Comparison of ENCODE assay signal across 8 cellular contexts in genomic region chr15:78507831-78508160, GRCh38. TPM values are rescaled to one million over a fixed set of nuclear protein-coding genes. Genes with fewer than 3 reads are reported as not detected.
DNase-seq lines count a peak whose midpoint lies in the region; ATAC-seq, FAIRE-seq and TF ChIP-seq lines count a peak whose summit lies in the region.

No MANE protein-coding gene starts in this region.

- H3K27me3 ChIP-seq in GM12878 (replicated peaks in 1 of 2; ENCODE audit: control insufficient read depth in 2 of 2, insufficient read depth in 2 of 2, low read length in 1 of 2) (no peaks in the 10 kb centered on the region), left lung (peaks cover 0 to 32% of the 10 kb centered on the region in 2 donors), thyroid gland (no peaks in the 10 kb centered on the region)

- DNase-seq in activated CD8-positive, alpha-beta memory T cell treated with anti-CD3 and anti-CD28 coated beads, Interleukin-2, amount 10 ng/mL, durations not matched to agents 7 days and 5 days, result no peak
- no peak for DNase-seq in activated CD8-positive, alpha-beta memory T cell treated with anti-CD3 and anti-CD28 coated beads, Interleukin-2, amount 50 U/mL, for 48 hours
- DNase-seq in GM12878 (ENCODE audit: low read depth, low spot score), result no peak
- DNase-seq in left lung, result no peak
- no peak for DNase-seq in thyroid gland
- no peak for DNase-seq in NCI-H446 treated with DMSO at 0.1 percent for 48 hours (lab: John Stamatoyannopoulos, UW)
- no peak for DNase-seq in NCI-H524 treated with DMSO at 0.1 percent for 48 hours (lab: John Stamatoyannopoulos, UW)

- peak overlapping the region; percentile 75 for H3K4me3 Mint-ChIP-seq in activated CD8-positive, alpha-beta memory T cell treated with anti-CD3 and anti-CD28 coated beads, Interleukin-2, amount 10 ng/mL, durations not matched to agents 7 days and 5 days

- no peaks in the 10 kb centered on the region for H3K79me2 ChIP-seq in GM12878 (ENCODE audit: control insufficient read depth, insufficient read depth, low read length)

- H3K9me3 ChIP-seq in GM12878 (replicated peaks; ENCODE audit: control insufficient read depth, insufficient read depth, low read length) (no peaks in the 10 kb centered on the region), left lung (no peaks in the 10 kb centered on the region), thyroid gland (no peaks in the 10 kb centered on the region)

- no peaks in the 10 kb centered on the region for H3K9me3 Mint-ChIP-seq in activated CD8-positive, alpha-beta memory T cell treated with anti-CD3 and anti-CD28 coated beads, Interleukin-2, amount 10 ng/mL, durations not matched to agents 7 days and 5 days (ENCODE audit: low read depth)

- peaks cover 22% of the 10 kb centered on the region for H3K4me1 Mint-ChIP-seq in activated CD8-positive, alpha-beta memory T cell treated with anti-CD3 and anti-CD28 coated beads, Interleukin-2, amount 10 ng/mL, durations not matched to agents 7 days and 5 days

- FAIRE-seq in GM12878 (lab: Jason Lieb, UNC), result no peak

- no peak for TF ChIP-seq RAD21 in GM12878 (IDR thresholded peaks at IDR 0.05; ENCODE audit: insufficient read depth, low read depth, low read length)

- BruUV-seq in GM12878 (replicated peaks; lab: Mats Ljungman, UMichigan), result no TSS peak

- H3K4me1 ChIP-seq in GM12878 (ENCODE audit: control insufficient read depth, insufficient read depth, low read length), result no peaks in the 10 kb centered on the region
- H3K4me1 ChIP-seq in left lung, result peaks cover 0 to 13% of the 10 kb centered on the region in 2 donors
- H3K4me1 ChIP-seq in thyroid gland, result peaks cover 6 to 11% of the 10 kb centered on the region in 2 donors

- H3K27me3 Mint-ChIP-seq in activated CD8-positive, alpha-beta memory T cell treated with anti-CD3 and anti-CD28 coated beads, Interleukin-2, amount 10 ng/mL, durations not matched to agents 7 days and 5 days, result peaks cover 6% of the 10 kb centered on the region

- peak; percentile 29 for ATAC-seq in activated CD8-positive, alpha-beta memory T cell treated with anti-CD3 and anti-CD28 coated beads, Interleukin-2, amount 10 ng/mL, durations not matched to agents 7 days and 5 days
- ATAC-seq in HG03521 (IDR thresholded peaks at IDR 0.05; ENCODE audit: unreplicated experiment), result peak; percentile 15
- ATAC-seq in GM12878, result peak; percentile 62
- peak; percentile 50 for ATAC-seq in left lung

- no peaks in the 10 kb centered on the region for H4K20me1 ChIP-seq in GM12878 (ENCODE audit: control insufficient read depth, insufficient read depth)

- in situ Hi-C loops in GM12878 (cut with MboI), result no loop called here

- H3K9ac ChIP-seq in GM12878 (ENCODE audit: control insufficient read depth, insufficient read depth, low read length), result peak overlapping the region; percentile 50

- H2AFZ ChIP-seq in GM12878 (ENCODE audit: control insufficient read depth, low read depth, low read length), result peak overlapping the region; percentile 48

- H3K27ac ChIP-seq in GM12878 (ENCODE audit: control insufficient read depth, insufficient read depth) (no peak overlapping the region), left lung (peak overlapping the region; percentile 14 to 16), thyroid gland (peak overlapping the region in 2 of 3 donors; percentile 46 to 50)

- no peak overlapping the region for H3K27ac Mint-ChIP-seq in activated CD8-positive, alpha-beta memory T cell treated with anti-CD3 and anti-CD28 coated beads, Interleukin-2, amount 10 ng/mL, durations not matched to agents 7 days and 5 days

- intact Hi-C loops in GM12878 (cut with micrococcal nuclease; ENCODE audit: unreplicated experiment) (no loop called here), left lung (cut with DNase I) (no loop called here), thyroid gland (cut with DNase I) (no loop called here)

- TF ChIP-seq POLR2A in GM12878 (IDR thresholded peaks at IDR 0.05; ENCODE audit: low read depth, low read length), result no peak
- TF ChIP-seq POLR2A in thyroid gland (IDR thresholded peaks at IDR 0.05), result no peak

- peak overlapping the region; percentile 98 for H3K4me2 ChIP-seq in GM12878 (ENCODE audit: control insufficient read depth, insufficient read depth)

- WGBS in GM12878 (ENCODE audit: insufficient coverage, insufficient replicate concordance, low lambda C conversion rate, missing lambda C conversion rate), result 11% methylated on average over 13 of the region's 13 CpGs
- WGBS in thyroid gland, 2 donors, result 0 to 2% methylated on average over 4 to 11 of the region's 13 CpGs

- TF ChIP-seq CTCF in GM12878 (IDR thresholded peaks at IDR 0.05 in 2 of 3, conservative IDR thresholded peaks at IDR 0.05 in 1 of 3; ENCODE audit: control insufficient read depth in 2 of 3, extremely low read depth in 1 of 3, insufficient read depth in 1 of 3, low read depth in 3 of 3, low read length in 3 of 3) (no peak), left lung (IDR thresholded peaks at IDR 0.05) (no peak), thyroid gland (IDR thresholded peaks at IDR 0.05) (no peak)

- H3K36me3 ChIP-seq in GM12878 (ENCODE audit: control insufficient read depth in 2 of 2, insufficient read depth in 2 of 2, low read length in 1 of 2) (no peaks in the 10 kb centered on the region), left lung (no peaks in the 10 kb centered on the region), thyroid gland (no peaks in the 10 kb centered on the region)

- peak overlapping the region; percentile 75 for H3K4me3 ChIP-seq in GM12878
- peak overlapping the region; percentile 63 to 79 for H3K4me3 ChIP-seq in left lung
- H3K4me3 ChIP-seq in thyroid gland (replicated peaks in 1 of 3), result peak overlapping the region; percentile 37 to 75 (median 61)

- CTCF ChIA-PET in activated CD8-positive, alpha-beta memory T cell treated with anti-CD3 and anti-CD28 coated beads, Interleukin-2, amount 10 ng/mL, durations not matched to agents 7 days and 5 days (lab: Charles Lee), result interaction anchor here (1.0 to 1.9 kb wide), 3 partner anchors 42 to 85 kb away, joined by 3 to 6 read pairs (median 5); partner anchors contain the start of gene IREB2
- CTCF ChIA-PET in GM12878 (lab: Yijun Ruan, JAX), result interaction anchor here (1.6 kb wide), 1 partner anchor 200 kb away, joined by 4 read pairs; no protein-coding TSS in a partner anchor

- no peak for TF ChIP-seq EP300 in GM12878 (IDR thresholded peaks at IDR 0.05; ENCODE audit: borderline replicate concordance in 1 of 2, control insufficient read depth in 1 of 2, low read depth in 2 of 2, low read length in 2 of 2)

- RAD21 ChIA-PET in GM12878 (lab: Charles Lee; ENCODE audit: unreplicated experiment), result no interaction called here

- SMC1A ChIA-PET in GM12878 (lab: Charles Lee; ENCODE audit: uncharacterized antibody, unreplicated experiment), result no interaction called here

- POLR2A ChIA-PET in GM12878 (lab: Charles Lee), result no interaction called here

- H3K36me3 Mint-ChIP-seq in activated CD8-positive, alpha-beta memory T cell treated with anti-CD3 and anti-CD28 coated beads, Interleukin-2, amount 10 ng/mL, durations not matched to agents 7 days and 5 days, result peaks cover 1% of the 10 kb centered on the region

RNA-seq across cellular contexts. Expression of gene HYKK, which starts 0.4 kb away (rescaled TPM):
- 1 to 10 TPM; 1.7 to 1.9 TPM for total RNA-seq in activated CD8-positive, alpha-beta memory T cell treated with anti-CD3 and anti-CD28 coated beads, Interleukin-2, amount 10 ng/mL, durations not matched to agents 7 days and 5 days
- total RNA-seq in GM12878 (2013; cell fraction: nucleolus; rRNA removed), result 1.6 and 2.1 TPM in 2 replicates
- 0.27 and 0.79 TPM in 2 replicates for total RNA-seq in GM12878 (2014; rRNA removed)
- 0.46 and 0.98 TPM in 2 replicates for total RNA-seq in GM12878 (2014; rRNA removed; fragmentation: Illumina TruSeq; extraction: Trizol)
- total RNA-seq in GM12878 (2021), result 0.23 and 0.66 TPM in 2 replicates
- 0.62 TPM for polyA plus RNA-seq in GM12878 (2011; ENCODE audit: low read depth)
- 0.75 and 0.79 TPM in 2 replicates for polyA plus RNA-seq in GM12878 (2011; rRNA removed)
- 0.55 and 0.78 TPM in 2 replicates for polyA plus RNA-seq in GM12878 (2011; cell fraction: cytosol; rRNA removed)
- 0.60 and 0.67 TPM in 2 replicates for polyA plus RNA-seq in GM12878 (2011; cell fraction: nucleus; rRNA removed)
- polyA plus RNA-seq in GM12878 (2012), result 0.51 and 0.90 TPM in 2 replicates
- polyA plus RNA-seq in GM12878 (2014; fragmentation: Illumina TruSeq; extraction: Trizol), result 0.66 and 1.0 TPM in 2 replicates
- polyA plus RNA-seq in GM12878 (2014; fragmentation: Nextera tagmentation; extraction: Ambion mirVana), result under 1 TPM; 0.15 to 0.34 TPM
- polyA plus RNA-seq in GM12878 (2014; rRNA removed), result 0.55 and 0.62 TPM in 2 replicates
- under 1 TPM; 0.28 to 0.43 TPM for polyA plus RNA-seq in GM12878 (2016; fragmentation: Nextera tagmentation; extraction: Ambion mirVana)
- 0.41 and 0.95 TPM in 2 replicates for polyA minus RNA-seq in GM12878 (2011; rRNA and poly(A)+ RNA removed)
- polyA minus RNA-seq in GM12878 (2011; cell fraction: cytosol; rRNA and poly(A)+ RNA removed), result not detected in 2 replicates
- 0.12 and 0.38 TPM in 2 replicates for polyA minus RNA-seq in GM12878 (2011; cell fraction: nucleus; rRNA and poly(A)+ RNA removed)
- 1 to 10 TPM; 3.3 to 5.0 TPM for total RNA-seq in left lung
- total RNA-seq in thyroid gland, result 10 to 100 TPM in 1 of 4 donors, 1 to 10 TPM in 3; 7.0 to 15.0 (median 9.1) TPM

RNA-seq across cellular contexts. Expression of gene PSMA4, which starts 32.4 kb away (rescaled TPM):
- total RNA-seq in activated CD8-positive, alpha-beta memory T cell treated with anti-CD3 and anti-CD28 coated beads, Interleukin-2, amount 10 ng/mL, durations not matched to agents 7 days and 5 days, result 100 to 1,000 TPM; 231 to 278 TPM
- total RNA-seq in GM12878 (2013; cell fraction: nucleolus; rRNA removed), result 87.8 and 92.9 TPM in 2 replicates
- 210 and 266 TPM in 2 replicates for total RNA-seq in GM12878 (2014; rRNA removed)
- total RNA-seq in GM12878 (2014; rRNA removed; fragmentation: Illumina TruSeq; extraction: Trizol), result 388 and 393 TPM in 2 replicates
- 264 and 268 TPM in 2 replicates for total RNA-seq in GM12878 (2021)
- 242 TPM for polyA plus RNA-seq in GM12878 (2011; ENCODE audit: low read depth)
- polyA plus RNA-seq in GM12878 (2011; rRNA removed), result 560 and 713 TPM in 2 replicates
- 278 and 284 TPM in 2 replicates for polyA plus RNA-seq in GM12878 (2011; cell fraction: cytosol; rRNA removed)
- 198 and 233 TPM in 2 replicates for polyA plus RNA-seq in GM12878 (2011; cell fraction: nucleus; rRNA removed)
- polyA plus RNA-seq in GM12878 (2012), result 256 and 258 TPM in 2 replicates
- 562 and 695 TPM in 2 replicates for polyA plus RNA-seq in GM12878 (2014; fragmentation: Illumina TruSeq; extraction: Trizol)
- 1,000 to 10,000 TPM; 1,117 to 1,221 TPM for polyA plus RNA-seq in GM12878 (2014; fragmentation: Nextera tagmentation; extraction: Ambion mirVana)
- 277 and 369 TPM in 2 replicates for polyA plus RNA-seq in GM12878 (2014; rRNA removed)
- 100 to 1,000 TPM; 533 to 563 TPM for polyA plus RNA-seq in GM12878 (2016; fragmentation: Nextera tagmentation; extraction: Ambion mirVana)
- 130 and 177 TPM in 2 replicates for polyA minus RNA-seq in GM12878 (2011; rRNA and poly(A)+ RNA removed)
- polyA minus RNA-seq in GM12878 (2011; cell fraction: cytosol; rRNA and poly(A)+ RNA removed), result 44.6 and 64.8 TPM in 2 replicates
- 46.9 and 61.7 TPM in 2 replicates for polyA minus RNA-seq in GM12878 (2011; cell fraction: nucleus; rRNA and poly(A)+ RNA removed)
- total RNA-seq in left lung, result 100 to 1,000 TPM; 143 to 171 TPM
- 100 to 1,000 TPM; 123 to 185 (median 149) TPM for total RNA-seq in thyroid gland

RNA-seq across cellular contexts. Expression of gene CHRNA5, which starts 57.5 kb away (rescaled TPM):
- 1 to 10 TPM; 2.3 to 6.8 TPM for total RNA-seq in activated CD8-positive, alpha-beta memory T cell treated with anti-CD3 and anti-CD28 coated beads, Interleukin-2, amount 10 ng/mL, durations not matched to agents 7 days and 5 days
- total RNA-seq in GM12878 (2013; cell fraction: nucleolus; rRNA removed), result 12.1 and 12.5 TPM in 2 replicates
- total RNA-seq in GM12878 (2014; rRNA removed) (9.6 and 14.7 TPM in 2 replicates), GM12878 (2014; rRNA removed; fragmentation: Illumina TruSeq; extraction: Trizol) (14.7 and 16.4 TPM in 2 replicates), GM12878 (2021) (14.3 and 14.8 TPM in 2 replicates), left lung (1 to 10 TPM; 1.3 to 2.5 TPM), thyroid gland (under 1 TPM in 1 of 4 donors, not detected in 3; 0.33 TPM)
- polyA plus RNA-seq in GM12878 (2011; ENCODE audit: low read depth), result 4.6 TPM
- polyA plus RNA-seq in GM12878 (2011; rRNA removed) (16.4 and 25.1 TPM in 2 replicates), GM12878 (2014; fragmentation: Illumina TruSeq; extraction: Trizol) (15.1 and 20.1 TPM in 2 replicates), GM12878 (2014; fragmentation: Nextera tagmentation; extraction: Ambion mirVana) (1 to 10 TPM; 2.6 to 6.1 TPM), GM12878 (2014; rRNA removed) (8.4 and 10.6 TPM in 2 replicates), GM12878 (2016; fragmentation: Nextera tagmentation; extraction: Ambion mirVana) (10 to 100 TPM in 1 of 2 experiments, under 1 TPM in 1; 0.74 to 21.4 TPM)
- polyA plus RNA-seq in GM12878 (2011; cell fraction: cytosol; rRNA removed), result 5.1 and 5.4 TPM in 2 replicates
- 2.7 and 4.5 TPM in 2 replicates for polyA plus RNA-seq in GM12878 (2011; cell fraction: nucleus; rRNA removed)
- 6.5 TPM in 2 replicates for polyA plus RNA-seq in GM12878 (2012)
- polyA minus RNA-seq in GM12878 (2011; rRNA and poly(A)+ RNA removed), result 4.4 and 11.6 TPM in 2 replicates
- polyA minus RNA-seq in GM12878 (2011; cell fraction: cytosol; rRNA and poly(A)+ RNA removed), result 0.94 and 4.8 TPM in 2 replicates
- polyA minus RNA-seq in GM12878 (2011; cell fraction: nucleus; rRNA and poly(A)+ RNA removed), result 1.3 and 2.4 TPM in 2 replicates
